In genomic region chr4:22689428-22689827, GRCh38 we compare ENCODE assay signal across 9 cellular contexts. TPM values are rescaled to one million over a fixed set of nuclear protein-coding genes. Genes with fewer than 3 reads are reported as not detected.
"Had no signal": no experiment of that assay in that cellular context is flagged by ENCODE, and none has a peak within 500 bp of the region (broad histone marks: within the 10 kb centered on the region; RNA-seq: fewer than 3 reads in every experiment).

No MANE protein-coding gene starts in this region.

- FAIRE-seq: H1, H54, HepG2 had no signal

- H3K27ac ChIP-seq: HL-60 had no signal

- DNase-seq: H9, HCEC 1CT had no signal

- H3K4me1 Mint-ChIP-seq: GM23338, H9, IgD-negative memory B cell had no signal

- H3K4me3 ChIP-seq: GM23338 had no signal

- H3K4me3 Mint-ChIP-seq: GM23338, H9, IgD-negative memory B cell had no signal

- H3K36me3 Mint-ChIP-seq: IgD-negative memory B cell had no signal

- ATAC-seq: GM23338, HepG2 had no signal

- H3K9me3 Mint-ChIP-seq: GM23338, H9, IgD-negative memory B cell had no signal

- H3K27ac Mint-ChIP-seq: GM23338, H9, IgD-negative memory B cell had no signal

- H3K27me3 Mint-ChIP-seq: IgD-negative memory B cell had no signal

RNA-seq across cellular contexts. Expression of gene GBA3, which starts 3.3 kb away (rescaled TPM):
- total RNA-seq: GM23338, H1, H9, HT1080 had no signal
- polyA plus RNA-seq: GM23338, H1, HepG2, IgD-negative memory B cell had no signal
